ENCODE assay signal across 10 cellular contexts in the genomic region with DNA sequence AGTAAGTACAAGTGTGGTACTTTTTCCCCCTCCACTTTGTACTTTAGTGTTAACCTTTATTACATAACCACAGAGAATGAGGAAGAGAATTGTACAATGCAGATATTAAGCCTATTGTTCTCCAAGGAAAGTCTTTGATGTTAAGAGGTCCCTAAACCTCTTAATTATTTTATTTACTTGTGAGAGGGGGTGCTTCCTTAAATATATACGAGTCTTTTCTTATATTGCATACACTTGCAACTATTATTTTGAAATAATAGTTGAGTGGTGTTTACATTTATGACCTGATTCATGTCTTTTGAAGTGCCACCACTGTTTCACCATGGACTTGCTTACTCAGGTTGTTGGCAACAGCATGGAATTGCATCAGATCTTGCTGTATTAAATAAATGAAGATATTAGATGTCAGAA. TPM values are rescaled to one million over a fixed set of nuclear protein-coding genes. Genes with fewer than 3 reads are reported as not detected.
DNase-seq lines count a peak whose midpoint lies in the region; ATAC-seq and TF ChIP-seq lines count a peak whose summit lies in the region.
"Had no signal": no experiment of that assay in that cellular context is flagged by ENCODE, and none has a peak within 500 bp of the region (broad histone marks: within the 10 kb centered on the region; RNA-seq: fewer than 3 reads in every experiment).

No MANE protein-coding gene starts in this region.

- H3K36me3 Mint-ChIP-seq in CD4-positive, alpha-beta T cell (ENCODE audit: low read depth), result no peaks in the 10 kb centered on the region
- peaks cover 5% of the 10 kb centered on the region for H3K36me3 Mint-ChIP-seq in activated naive CD8-positive, alpha-beta T cell treated with anti-CD3 and anti-CD28 coated beads for 36 hours

- H3K4me3 ChIP-seq in KMS-11 (IDR thresholded peaks at IDR 0.05; ENCODE audit: insufficient read depth, low read depth, low read length), result no peak overlapping the region

- H4K20me1 ChIP-seq in KMS-11 (ENCODE audit: insufficient read depth), result peaks cover 38% of the 10 kb centered on the region; the same call in 1 of the 2 replicates

- H3K4me2 ChIP-seq in KMS-11, result peak overlapping the region; percentile 16; the same call in 1 of the 2 replicates

- no peak for DNase-seq in CD4-positive, alpha-beta T cell
- DNase-seq in activated naive CD8-positive, alpha-beta T cell treated with anti-CD3 and anti-CD28 coated beads for 36 hours, result no peak
- DNase-seq in lung microvascular endothelial cell (ENCODE audit: low read depth in 2 of 2) (peak; percentile 42 to 54), amygdala (lab: John Stamatoyannopoulos, UW) (no peak), caudate nucleus (lab: John Stamatoyannopoulos, UW) (no peak), NCI-H2196 treated with DMSO at 0.1 percent for 48 hours (lab: John Stamatoyannopoulos, UW; ENCODE audit: unreplicated experiment) (no peak)
- DNase-seq: activated effector memory CD4-positive, alpha-beta T cell treated with anti-CD3 and anti-CD28 coated beads, Interleukin-2, amount 50 U/mL, for 16 hours; NCI-H748 treated with DMSO at 0.1 percent for 48 hours had no signal

- H3K27me3 Mint-ChIP-seq in CD4-positive, alpha-beta T cell, result no peaks in the 10 kb centered on the region
- no peaks in the 10 kb centered on the region for H3K27me3 Mint-ChIP-seq in activated naive CD8-positive, alpha-beta T cell treated with anti-CD3 and anti-CD28 coated beads for 36 hours

- H3K79me2 ChIP-seq in KMS-11 (ENCODE audit: insufficient read depth, low read depth), result peaks cover 89% of the 10 kb centered on the region

- peak overlapping the region; percentile 48 for H3K27ac Mint-ChIP-seq in CD4-positive, alpha-beta T cell
- peak overlapping the region; percentile 82 for H3K27ac Mint-ChIP-seq in activated naive CD8-positive, alpha-beta T cell treated with anti-CD3 and anti-CD28 coated beads for 36 hours

- no peak for TF ChIP-seq CTCF in CD4-positive, alpha-beta T cell (IDR thresholded peaks at IDR 0.05)
- TF ChIP-seq CTCF in KMS-11 (conservative IDR thresholded peaks at IDR 0.05; ENCODE audit: low read depth, low read length), result no peak

- H3K9ac ChIP-seq in KMS-11, result no peak overlapping the region

- intact Hi-C loops in CD4-positive, alpha-beta T cell (cut with DNase I, micrococcal nuclease), result no loop called here

- no peaks in the 10 kb centered on the region for H3K36me3 ChIP-seq in KMS-11 (ENCODE audit: insufficient read depth)

- no peak overlapping the region for H2AFZ ChIP-seq in KMS-11 (ENCODE audit: low read depth)

- ATAC-seq in CD4-positive, alpha-beta T cell (ENCODE audit: poor library complexity), result peak; percentile 19
- no peak for ATAC-seq in HG02870 (IDR thresholded peaks at IDR 0.05; ENCODE audit: unreplicated experiment)

- no peaks in the 10 kb centered on the region for H3K27me3 ChIP-seq in CD4-positive, alpha-beta T cell (ENCODE audit: control insufficient read depth, insufficient read depth, low read length)
- no peaks in the 10 kb centered on the region for H3K27me3 ChIP-seq in KMS-11 (ENCODE audit: insufficient read depth, low read depth)

- H3K9me3 Mint-ChIP-seq in CD4-positive, alpha-beta T cell, result no peaks in the 10 kb centered on the region
- H3K9me3 Mint-ChIP-seq in activated naive CD8-positive, alpha-beta T cell treated with anti-CD3 and anti-CD28 coated beads for 36 hours, result peaks cover 4% of the 10 kb centered on the region

- peak overlapping the region; percentile 44 for H3K4me3 Mint-ChIP-seq in CD4-positive, alpha-beta T cell
- peak overlapping the region; percentile 51 for H3K4me3 Mint-ChIP-seq in activated naive CD8-positive, alpha-beta T cell treated with anti-CD3 and anti-CD28 coated beads for 36 hours

- POLR2A ChIA-PET in CD4-positive, alpha-beta T cell (lab: Charles Lee), result interaction anchor here (0.8 to 3.1 kb wide), 2 partner anchors 10 to 12 kb away, joined by 3 to 18 read pairs; a partner anchor contains a TSS

- CTCF ChIA-PET in CD4-positive, alpha-beta T cell (lab: Charles Lee), result interaction anchor here (0.7 to 2.7 kb wide), 4 partner anchors 8 to 48 kb away, joined by 3 to 13 read pairs (median 6); no protein-coding TSS in a partner anchor

- peaks cover 59% of the 10 kb centered on the region for H3K4me1 ChIP-seq in KMS-11 (ENCODE audit: low read depth, poor library complexity, severe bottlenecking)

- H3K9me3 ChIP-seq in CD4-positive, alpha-beta T cell (ENCODE audit: control insufficient read depth, low read length), result no peaks in the 10 kb centered on the region

- peak overlapping the region; percentile 10 for H3K27ac ChIP-seq in CD4-positive, alpha-beta T cell (ENCODE audit: low read depth, low read length)
- no peak overlapping the region for H3K27ac ChIP-seq in KMS-11
- H3K27ac ChIP-seq in caudate nucleus (ENCODE audit: low read depth, low read length), result no peak overlapping the region

- H3K4me1 Mint-ChIP-seq in CD4-positive, alpha-beta T cell (ENCODE audit: low read depth), result peaks cover 99% of the 10 kb centered on the region
- H3K4me1 Mint-ChIP-seq in activated naive CD8-positive, alpha-beta T cell treated with anti-CD3 and anti-CD28 coated beads for 36 hours, result peaks cover 77% of the 10 kb centered on the region

RNA-seq across cellular contexts. Expression of a gene that starts 10.1 kb away (rescaled TPM):
- total RNA-seq in CD4-positive, alpha-beta T cell, result 100 to 1,000 TPM; 280 to 282 TPM
- total RNA-seq in activated naive CD8-positive, alpha-beta T cell treated with anti-CD3 and anti-CD28 coated beads for 36 hours, result 10 to 100 TPM; 42.2 to 46.0 TPM
- total RNA-seq in lung microvascular endothelial cell, result 25.3 and 30.0 TPM in 2 replicates

Comparison
In these comparisons a context has a peak if more than half of its experiments do, and no peak if none do; other contexts are left out.
1. DNase-seq: peak in lung microvascular endothelial cell (2 of 2); none in CD4-positive, alpha-beta T cell (0 of 10), activated naive CD8-positive, alpha-beta T cell treated with anti-CD3 and anti-CD28 coated beads for 36 hours (single experiment), amygdala (0 of 56), caudate nucleus (0 of 61) and NCI-H2196 treated with DMSO at 0.1 percent for 48 hours (single experiment).